1 cellular context compared by ENCODE assay signal in the genomic region with DNA sequence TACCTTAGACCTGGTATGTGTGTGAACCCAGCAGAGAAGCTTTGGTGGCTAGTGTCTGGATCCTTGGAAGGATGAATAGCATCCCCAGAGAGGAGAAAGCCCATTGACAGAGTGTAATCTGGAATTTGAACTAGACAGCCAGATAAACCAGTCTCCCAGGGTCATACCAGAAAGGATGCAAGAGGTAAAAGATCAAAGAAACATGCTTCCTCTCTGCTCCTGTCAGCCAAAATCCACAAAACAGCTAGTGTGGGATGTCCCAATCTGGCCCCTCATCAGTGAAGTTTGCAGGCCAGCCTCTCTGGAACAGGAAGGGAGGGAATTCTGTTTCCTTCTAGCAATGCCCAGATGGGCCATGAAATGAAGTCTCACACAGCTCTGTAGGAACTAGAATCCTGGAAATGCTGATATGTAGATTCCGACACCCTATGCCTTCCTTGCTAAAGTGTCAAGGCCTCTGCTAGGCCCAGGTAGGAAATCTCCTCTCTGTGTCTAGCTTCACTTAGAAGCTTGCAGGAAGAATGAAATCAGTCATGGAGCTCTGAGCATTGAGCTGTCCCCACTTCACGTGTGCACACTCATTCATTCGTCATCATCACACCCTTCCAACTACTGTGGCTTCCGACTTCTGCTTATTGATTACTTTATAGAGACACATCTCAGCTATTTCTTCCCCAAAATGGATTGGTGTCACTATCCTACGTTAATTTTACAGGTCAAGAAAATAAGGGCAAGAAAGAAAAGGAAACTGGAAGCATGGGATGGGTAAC.
TF ChIP-seq lines count a peak whose summit lies in the region.

No MANE protein-coding gene starts in this region.

TF ChIP-seq in liver, 16 proteins besides CTCF, POLR2A, EP300 and RAD21:
- TF ChIP-seq, protein P1, sequence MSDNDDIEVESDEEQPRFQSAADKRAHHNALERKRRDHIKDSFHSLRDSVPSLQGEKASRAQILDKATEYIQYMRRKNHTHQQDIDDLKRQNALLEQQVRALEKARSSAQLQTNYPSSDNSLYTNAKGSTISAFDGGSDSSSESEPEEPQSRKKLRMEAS (IDR thresholded peaks at IDR 0.05) = peak; percentile 97
- TF ChIP-seq, protein P2, sequence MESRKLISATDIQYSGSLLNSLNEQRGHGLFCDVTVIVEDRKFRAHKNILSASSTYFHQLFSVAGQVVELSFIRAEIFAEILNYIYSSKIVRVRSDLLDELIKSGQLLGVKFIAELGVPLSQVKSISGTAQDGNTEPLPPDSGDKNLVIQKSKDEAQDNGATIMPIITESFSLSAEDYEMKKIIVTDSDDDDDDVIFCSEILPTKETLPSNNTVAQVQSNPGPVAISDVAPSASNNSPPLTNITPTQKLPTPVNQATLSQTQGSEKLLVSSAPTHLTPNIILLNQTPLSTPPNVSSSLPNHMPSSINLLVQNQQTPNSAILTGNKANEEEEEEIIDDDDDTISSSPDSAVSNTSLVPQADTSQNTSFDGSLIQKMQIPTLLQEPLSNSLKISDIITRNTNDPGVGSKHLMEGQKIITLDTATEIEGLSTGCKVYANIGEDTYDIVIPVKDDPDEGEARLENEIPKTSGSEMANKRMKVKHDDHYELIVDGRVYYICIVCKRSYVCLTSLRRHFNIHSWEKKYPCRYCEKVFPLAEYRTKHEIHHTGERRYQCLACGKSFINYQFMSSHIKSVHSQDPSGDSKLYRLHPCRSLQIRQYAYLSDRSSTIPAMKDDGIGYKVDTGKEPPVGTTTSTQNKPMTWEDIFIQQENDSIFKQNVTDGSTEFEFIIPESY (IDR thresholded peaks at IDR 0.05) = peak; percentile 89
- TF ChIP-seq FOXA1 (IDR thresholded peaks at IDR 0.05) = peak; percentile 58
- TF ChIP-seq HNF4G (IDR thresholded peaks at IDR 0.05) = peak; percentile 80
- TF ChIP-seq, protein P3, sequence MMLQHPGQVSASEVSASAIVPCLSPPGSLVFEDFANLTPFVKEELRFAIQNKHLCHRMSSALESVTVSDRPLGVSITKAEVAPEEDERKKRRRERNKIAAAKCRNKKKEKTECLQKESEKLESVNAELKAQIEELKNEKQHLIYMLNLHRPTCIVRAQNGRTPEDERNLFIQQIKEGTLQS (IDR thresholded peaks at IDR 0.05) = peak; percentile 60
- peak; percentile 31 to 77 for TF ChIP-seq GABPA (IDR thresholded peaks at IDR 0.05 in 1 of 2, conservative IDR thresholded peaks at IDR 0.05 in 1 of 2)
- TF ChIP-seq JUND (IDR thresholded peaks at IDR 0.05) = peak; percentile 58 to 81
- peak; percentile 95 for TF ChIP-seq HNF4A (conservative IDR thresholded peaks at IDR 0.05)
- peak; percentile 95 to 97 for TF ChIP-seq RXRA (IDR thresholded peaks at IDR 0.05)
- TF ChIP-seq NR2F2 (IDR thresholded peaks at IDR 0.05) = peak; percentile 57
- TF ChIP-seq YY1 (IDR thresholded peaks at IDR 0.05) = peak; percentile 78
- TF ChIP-seq FOXA2 (IDR thresholded peaks at IDR 0.05) = peak; percentile 75
- TF ChIP-seq, protein P4, sequence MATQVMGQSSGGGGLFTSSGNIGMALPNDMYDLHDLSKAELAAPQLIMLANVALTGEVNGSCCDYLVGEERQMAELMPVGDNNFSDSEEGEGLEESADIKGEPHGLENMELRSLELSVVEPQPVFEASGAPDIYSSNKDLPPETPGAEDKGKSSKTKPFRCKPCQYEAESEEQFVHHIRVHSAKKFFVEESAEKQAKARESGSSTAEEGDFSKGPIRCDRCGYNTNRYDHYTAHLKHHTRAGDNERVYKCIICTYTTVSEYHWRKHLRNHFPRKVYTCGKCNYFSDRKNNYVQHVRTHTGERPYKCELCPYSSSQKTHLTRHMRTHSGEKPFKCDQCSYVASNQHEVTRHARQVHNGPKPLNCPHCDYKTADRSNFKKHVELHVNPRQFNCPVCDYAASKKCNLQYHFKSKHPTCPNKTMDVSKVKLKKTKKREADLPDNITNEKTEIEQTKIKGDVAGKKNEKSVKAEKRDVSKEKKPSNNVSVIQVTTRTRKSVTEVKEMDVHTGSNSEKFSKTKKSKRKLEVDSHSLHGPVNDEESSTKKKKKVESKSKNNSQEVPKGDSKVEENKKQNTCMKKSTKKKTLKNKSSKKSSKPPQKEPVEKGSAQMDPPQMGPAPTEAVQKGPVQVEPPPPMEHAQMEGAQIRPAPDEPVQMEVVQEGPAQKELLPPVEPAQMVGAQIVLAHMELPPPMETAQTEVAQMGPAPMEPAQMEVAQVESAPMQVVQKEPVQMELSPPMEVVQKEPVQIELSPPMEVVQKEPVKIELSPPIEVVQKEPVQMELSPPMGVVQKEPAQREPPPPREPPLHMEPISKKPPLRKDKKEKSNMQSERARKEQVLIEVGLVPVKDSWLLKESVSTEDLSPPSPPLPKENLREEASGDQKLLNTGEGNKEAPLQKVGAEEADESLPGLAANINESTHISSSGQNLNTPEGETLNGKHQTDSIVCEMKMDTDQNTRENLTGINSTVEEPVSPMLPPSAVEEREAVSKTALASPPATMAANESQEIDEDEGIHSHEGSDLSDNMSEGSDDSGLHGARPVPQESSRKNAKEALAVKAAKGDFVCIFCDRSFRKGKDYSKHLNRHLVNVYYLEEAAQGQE (IDR thresholded peaks at IDR 0.05) = peak; percentile 67
- TF ChIP-seq EGR1 (IDR thresholded peaks at IDR 0.05; ENCODE audit: low read depth in 2 of 2) = peak in 1 of 2 donors; percentile 76
- TF ChIP-seq TAF1 (conservative IDR thresholded peaks at IDR 0.05) = peak; percentile 36
- TF ChIP-seq SP1 (IDR thresholded peaks at IDR 0.05) = peak; percentile 88
